In the genomic region with DNA sequence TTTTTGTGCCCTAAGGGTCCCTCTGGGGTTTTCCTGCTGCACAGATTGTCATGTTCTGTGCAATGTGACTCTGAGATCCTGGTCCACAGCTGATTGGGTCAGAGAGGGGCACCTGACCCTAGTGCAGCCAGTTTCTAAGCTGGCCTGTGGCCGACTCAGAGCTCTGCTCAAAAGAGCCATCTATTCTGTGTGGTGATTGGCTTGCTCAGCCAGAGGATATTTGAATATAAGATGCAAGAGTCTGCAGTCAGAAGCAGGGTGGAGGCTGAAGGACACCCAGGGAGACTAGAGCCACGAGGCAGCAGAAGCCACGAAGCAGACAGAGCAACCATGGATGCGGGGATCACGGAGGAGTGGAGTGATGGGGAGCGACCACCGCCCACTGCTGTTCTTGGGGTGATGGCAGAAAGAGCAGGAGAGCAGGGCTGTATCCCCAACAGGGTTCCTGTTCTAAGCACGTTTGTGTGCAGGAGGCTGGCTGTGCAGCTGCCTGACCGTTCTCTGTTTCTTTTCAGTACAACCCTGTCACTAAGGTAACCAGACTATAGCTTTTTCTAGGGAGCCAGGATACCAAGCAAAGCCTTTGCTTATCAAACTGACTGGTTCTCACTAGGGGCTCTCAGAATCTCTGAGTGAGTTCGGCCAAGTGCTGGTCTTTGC, we compare ENCODE assay signal across 9 cellular contexts. TPM values are rescaled to one million over a fixed set of nuclear protein-coding genes. Genes with fewer than 3 reads are reported as not detected.
DNase-seq lines count a peak whose midpoint lies in the region; ATAC-seq and TF ChIP-seq lines count a peak whose summit lies in the region.
"Had no signal": no experiment of that assay in that cellular context is flagged by ENCODE, and none has a peak within 500 bp of the region (broad histone marks: within the 10 kb centered on the region; RNA-seq: fewer than 3 reads in every experiment).

No MANE protein-coding gene starts in this region.

- H3K27ac Mint-ChIP-seq in stimulated activated naive CD8-positive, alpha-beta T cell treated with anti-CD3 and anti-CD28 coated beads, Interleukin-15, amount 100 ng/mL, for 72 hours: no peak overlapping the region

- H3K4me3 Mint-ChIP-seq in stimulated activated naive CD8-positive, alpha-beta T cell treated with anti-CD3 and anti-CD28 coated beads, Interleukin-15, amount 100 ng/mL, for 72 hours: no peak overlapping the region
- H3K4me3 Mint-ChIP-seq: activated T-cell treated with anti-CD3 and anti-CD28 coated beads, Interleukin-2, amount 50 U/mL, for 4 hours had no signal

- peak; percentile 90 for ATAC-seq in HG02759 (IDR thresholded peaks at IDR 0.05; ENCODE audit: unreplicated experiment)
- peak; percentile 68; the same call in 1 of the 2 replicates for ATAC-seq in Panc1
- peak; percentile 76 to 92 (median 84) for ATAC-seq in heart left ventricle
- peak; percentile 43 for ATAC-seq in stimulated activated naive CD8-positive, alpha-beta T cell treated with anti-CD3 and anti-CD28 coated beads, Interleukin-15, amount 100 ng/mL, for 72 hours

- H3K4me3 ChIP-seq in Panc1 (ENCODE audit: low read depth in 2 of 2, low read length in 2 of 2) (no peak overlapping the region), heart left ventricle (no peak overlapping the region), ovary (no peak overlapping the region)

- DNase-seq in G401 (ENCODE audit: low spot score) (peak; percentile 97), Panc1 (ENCODE audit: low read depth, low spot score) (no peak), heart left ventricle (peak in 3 of 5 donors; percentile 26 to 50 (median 45)), ovary (no peak), dedifferentiated amniotic fluid mesenchymal stem cell (ENCODE audit: extremely low spot score) (no peak)
- DNase-seq in stimulated activated naive CD8-positive, alpha-beta T cell treated with anti-CD3 and anti-CD28 coated beads, Interleukin-15, amount 100 ng/mL, for 72 hours: no peak
- DNase-seq in activated CD8-positive, alpha-beta memory T cell treated with anti-CD3 and anti-CD28 coated beads, Interleukin-2, amount 50 U/mL, for 48 hours: no peak
- DNase-seq: activated T-cell treated with anti-CD3 and anti-CD28 coated beads, Interleukin-2, amount 50 U/mL, for 4 hours had no signal

- TF ChIP-seq CTCF in Panc1 (IDR thresholded peaks at IDR 0.05): no peak
- no peak for TF ChIP-seq CTCF in heart left ventricle (IDR thresholded peaks at IDR 0.05)
- no peak for TF ChIP-seq CTCF in ovary (IDR thresholded peaks at IDR 0.05)

- H3K4me1 ChIP-seq in Panc1 (ENCODE audit: control insufficient read depth, insufficient read depth, low read length): peaks cover 14% of the 10 kb centered on the region; the same call in 1 of the 2 replicates
- peaks cover 0 to 19% (median 8%) of the 10 kb centered on the region in 12 donors for H3K4me1 ChIP-seq in heart left ventricle
- H3K4me1 ChIP-seq in ovary (ENCODE audit: insufficient read depth): peaks cover 5% of the 10 kb centered on the region

- TF ChIP-seq POLR2A in heart left ventricle (IDR thresholded peaks at IDR 0.05): no peak
- no peak for TF ChIP-seq POLR2A in ovary (IDR thresholded peaks at IDR 0.05)

- TF ChIP-seq EP300 in ovary (IDR thresholded peaks at IDR 0.05): no peak

- BruUV-seq in Panc1 (replicated peaks; lab: Mats Ljungman, UMichigan): no TSS peak

- intact Hi-C loops in Panc1 (cut with micrococcal nuclease; ENCODE audit: unreplicated experiment): no loop called here
- intact Hi-C loops in heart left ventricle (cut with DNase I): no loop called here
- intact Hi-C loops in ovary (cut with DNase I): no loop called here

- POLR2A ChIA-PET in Panc1 (lab: Charles Lee): interaction anchor here (1.4 kb wide), 1 partner anchor 19 kb away, joined by 4 read pairs; a partner anchor contains a TSS

- H3K27me3 ChIP-seq in Panc1 (ENCODE audit: control insufficient read depth, insufficient read depth, low read length) (no peaks in the 10 kb centered on the region), heart left ventricle (no peaks in the 10 kb centered on the region), ovary (no peaks in the 10 kb centered on the region)

- 53 to 72% (median 68%) methylated on average over 10 of the region's 10 CpGs for WGBS in heart left ventricle, 4 donors
- WGBS in ovary, 3 donors: 49 to 53% (median 51%) methylated on average over 10 of the region's 10 CpGs

- in situ Hi-C loops in G401 (cut with HindIII; ENCODE audit: low sequenced_read_pairs): no loop called here
- in situ Hi-C loops in Panc1 (cut with HindIII; ENCODE audit: low pct_unique_long_range_greater_than_20kb, low sequenced_read_pairs): no loop called here

- H3K36me3 ChIP-seq in Panc1 (ENCODE audit: control insufficient read depth, insufficient read depth, low read length) (no peaks in the 10 kb centered on the region), heart left ventricle (no peaks in the 10 kb centered on the region), ovary (no peaks in the 10 kb centered on the region)

- H3K27ac ChIP-seq in Panc1 (ENCODE audit: low read length) (no peak overlapping the region), heart left ventricle (peak overlapping the region in 3 of 12 donors; percentile 2 to 69 (median 4)), ovary (no peak overlapping the region)

- peaks cover 21% of the 10 kb centered on the region for H3K4me1 Mint-ChIP-seq in stimulated activated naive CD8-positive, alpha-beta T cell treated with anti-CD3 and anti-CD28 coated beads, Interleukin-15, amount 100 ng/mL, for 72 hours

- H3K9me3 ChIP-seq in Panc1 (ENCODE audit: control insufficient read depth, insufficient read depth, low read depth, low read length): no peaks in the 10 kb centered on the region
- H3K9me3 ChIP-seq in heart left ventricle: no peaks in the 10 kb centered on the region
- no peaks in the 10 kb centered on the region for H3K9me3 ChIP-seq in ovary

- H3K9me3 Mint-ChIP-seq in stimulated activated naive CD8-positive, alpha-beta T cell treated with anti-CD3 and anti-CD28 coated beads, Interleukin-15, amount 100 ng/mL, for 72 hours: no peaks in the 10 kb centered on the region
- H3K9me3 Mint-ChIP-seq: activated T-cell treated with anti-CD3 and anti-CD28 coated beads, Interleukin-2, amount 50 U/mL, for 4 hours had no signal

- CTCF ChIA-PET in Panc1 (lab: Charles Lee): no interaction called here

- peaks cover 31% of the 10 kb centered on the region for H3K27me3 Mint-ChIP-seq in stimulated activated naive CD8-positive, alpha-beta T cell treated with anti-CD3 and anti-CD28 coated beads, Interleukin-15, amount 100 ng/mL, for 72 hours

RNA-seq across cellular contexts. Expression of a gene that starts 19.5 kb away (rescaled TPM):
- total RNA-seq in G401 (2014; rRNA removed; shearing (Covaris generic)): 127 and 156 TPM in 2 replicates
- total RNA-seq in Panc1 (2021; ENCODE audit: unreplicated experiment) (259 TPM), heart left ventricle (100 to 1,000 TPM in 6 of 9 donors, 10 to 100 TPM in 3; 81.4 to 155 (median 106) TPM), ovary (100 to 1,000 TPM in 1 of 7 donors, 10 to 100 TPM in 6; 85.1 to 106 (median 91.8) TPM)
- 147 TPM for polyA plus RNA-seq in Panc1 (2012; ENCODE audit: insufficient read length)
- polyA plus RNA-seq in heart left ventricle (100 to 1,000 TPM in 1 of 2 donors, 10 to 100 TPM in 1; 90.1 to 153 TPM), ovary (100 to 1,000 TPM in 1 of 2 donors, 10 to 100 TPM in 1; 77.6 to 167 TPM)

Comparison
In these comparisons a context has a peak if more than half of its experiments do, and no peak if none do; other contexts are left out.
1. DNase-seq: peak in G401 (single experiment) and heart left ventricle (3 of 5); none in Panc1 (single experiment), stimulated activated naive CD8-positive, alpha-beta T cell treated with anti-CD3 and anti-CD28 coated beads, Interleukin-15, amount 100 ng/mL, for 72 hours (0 of 2), ovary (0 of 5), activated CD8-positive, alpha-beta memory T cell treated with anti-CD3 and anti-CD28 coated beads, Interleukin-2, amount 50 U/mL, for 48 hours (single experiment) and dedifferentiated amniotic fluid mesenchymal stem cell (single experiment).
2. Peak in every context shown above with its lines, with median percentiles within 50 percentile points of each other: ATAC-seq.